Comparison of ENCODE assay signal across 10 cellular contexts in genomic region chr17:34235389-34236028, GRCh38. TPM values are rescaled to one million over a fixed set of nuclear protein-coding genes. Genes with fewer than 3 reads are reported as not detected.
DNase-seq lines count a peak whose midpoint lies in the region; ATAC-seq, FAIRE-seq and TF ChIP-seq lines count a peak whose summit lies in the region.
"Had no signal": no experiment of that assay in that cellular context is flagged by ENCODE, and none has a peak within 500 bp of the region (broad histone marks: within the 10 kb centered on the region; RNA-seq: fewer than 3 reads in every experiment).

No MANE protein-coding gene starts in this region.

- POLR2A ChIA-PET in GM12878 (lab: Charles Lee): no interaction called here

- no peak for TF ChIP-seq RAD21 in GM12878 (IDR thresholded peaks at IDR 0.05; ENCODE audit: insufficient read depth, low read depth, low read length)

- H3K27me3 ChIP-seq in GM12878 (replicated peaks in 1 of 2; ENCODE audit: control insufficient read depth in 2 of 2, insufficient read depth in 2 of 2, low read length in 1 of 2) (no peaks in the 10 kb centered on the region), sigmoid colon (no peaks in the 10 kb centered on the region)

- H2AFZ ChIP-seq in GM12878 (ENCODE audit: control insufficient read depth, low read depth, low read length): no peak overlapping the region

- CTCF ChIA-PET in GM12878 (lab: Yijun Ruan, JAX): interaction anchor here (1.0 to 1.6 kb wide), 2 partner anchors 34 to 126 kb away, joined by 3 to 10 read pairs; no protein-coding TSS in a partner anchor

- no peaks in the 10 kb centered on the region for H3K4me1 Mint-ChIP-seq in natural killer cell

- H3K4me3 ChIP-seq in GM12878 (no peak overlapping the region), sigmoid colon (no peak overlapping the region)

- peak; percentile 23; the same call in 1 of the 3 replicates for ATAC-seq in GM12878
- no peak for ATAC-seq in natural killer cell
- ATAC-seq in HG03045 (IDR thresholded peaks at IDR 0.05; ENCODE audit: unreplicated experiment): no peak

- H3K27me3 Mint-ChIP-seq in natural killer cell (ENCODE audit: low read depth in 2 of 2): peaks cover 7 to 9% of the 10 kb centered on the region in 2 donors

- RAD21 ChIA-PET in GM12878 (lab: Charles Lee; ENCODE audit: unreplicated experiment): no interaction called here

- intact Hi-C loops in GM12878 (cut with micrococcal nuclease; ENCODE audit: unreplicated experiment): no loop called here
- intact Hi-C loops in sigmoid colon (cut with DNase I): no loop called here
- intact Hi-C loops in natural killer cell (cut with micrococcal nuclease): no loop called here

- FAIRE-seq in GM12878 (lab: Jason Lieb, UNC): no peak
- no peak for FAIRE-seq in HTR-8/SVneo (lab: Jason Lieb, UNC)

- no peaks in the 10 kb centered on the region for H3K36me3 ChIP-seq in GM12878 (ENCODE audit: control insufficient read depth in 2 of 2, insufficient read depth in 2 of 2, low read length in 1 of 2)
- no peaks in the 10 kb centered on the region for H3K36me3 ChIP-seq in sigmoid colon

- no peak for TF ChIP-seq EP300 in GM12878 (IDR thresholded peaks at IDR 0.05; ENCODE audit: borderline replicate concordance in 1 of 2, control insufficient read depth in 1 of 2, low read depth in 2 of 2, low read length in 2 of 2)
- no peak for TF ChIP-seq EP300 in sigmoid colon (IDR thresholded peaks at IDR 0.05)

- H3K4me2 ChIP-seq in GM12878 (ENCODE audit: control insufficient read depth, insufficient read depth): no peak overlapping the region

- H4K20me1 ChIP-seq in GM12878 (ENCODE audit: control insufficient read depth, insufficient read depth): no peaks in the 10 kb centered on the region

- WGBS in GM12878 (ENCODE audit: insufficient coverage, insufficient replicate concordance, low lambda C conversion rate, missing lambda C conversion rate): 47% methylated on average over 6 of the region's 6 CpGs
- 22 to 40% methylated on average over 6 of the region's 6 CpGs for WGBS in sigmoid colon, 2 donors

- H3K27ac ChIP-seq in GM12878 (ENCODE audit: control insufficient read depth, insufficient read depth) (no peak overlapping the region), sigmoid colon (peak overlapping the region; percentile 44 to 74 (median 62))

- no peak for TF ChIP-seq CTCF in GM12878 (IDR thresholded peaks at IDR 0.05 in 2 of 3, conservative IDR thresholded peaks at IDR 0.05 in 1 of 3; ENCODE audit: control insufficient read depth in 2 of 3, extremely low read depth in 1 of 3, insufficient read depth in 1 of 3, low read depth in 3 of 3, low read length in 3 of 3)
- TF ChIP-seq CTCF in sigmoid colon (IDR thresholded peaks at IDR 0.05): no peak
- no peak for TF ChIP-seq CTCF in natural killer cell (IDR thresholded peaks at IDR 0.05)

- peak; percentile 22 for DNase-seq in GM03348 (ENCODE audit: low spot score)
- no peak for DNase-seq in GM12878 (ENCODE audit: low read depth, low spot score)
- DNase-seq in kidney tubule cell (ENCODE audit: low spot score): peak; percentile 83
- peak; percentile 87 for DNase-seq in sigmoid colon
- DNase-seq in natural killer cell: no peak
- no peak for DNase-seq in NCI-H2171 (lab: John Stamatoyannopoulos, UW)
- DNase-seq in HTR-8/SVneo (ENCODE audit: insufficient read length, low spot score): no peak
- DNase-seq: NCI-H2107 had no signal

- H3K9me3 Mint-ChIP-seq in natural killer cell: no peaks in the 10 kb centered on the region
- H3K9me3 Mint-ChIP-seq: stimulated activated naive CD8-positive, alpha-beta T cell treated with anti-CD3 and anti-CD28 coated beads, Interleukin-15, Interleukin-2, amounts not matched to agents 100 ng/mL and 50 ng/mL, for 24 hours had no signal

- SMC1A ChIA-PET in GM12878 (lab: Charles Lee; ENCODE audit: uncharacterized antibody, unreplicated experiment): no interaction called here

- no peak overlapping the region for H3K4me3 Mint-ChIP-seq in natural killer cell
- H3K4me3 Mint-ChIP-seq: stimulated activated naive CD8-positive, alpha-beta T cell treated with anti-CD3 and anti-CD28 coated beads, Interleukin-15, Interleukin-2, amounts not matched to agents 100 ng/mL and 50 ng/mL, for 24 hours had no signal

- no TSS peak for BruUV-seq in GM12878 (replicated peaks; lab: Mats Ljungman, UMichigan)

- H3K27ac Mint-ChIP-seq in natural killer cell: no peak overlapping the region
- H3K27ac Mint-ChIP-seq: stimulated activated naive CD8-positive, alpha-beta T cell treated with anti-CD3 and anti-CD28 coated beads, Interleukin-15, Interleukin-2, amounts not matched to agents 100 ng/mL and 50 ng/mL, for 24 hours had no signal

- H3K9me3 ChIP-seq in GM12878 (replicated peaks; ENCODE audit: control insufficient read depth, insufficient read depth, low read length) (no peaks in the 10 kb centered on the region), sigmoid colon (no peaks in the 10 kb centered on the region)

- no peaks in the 10 kb centered on the region for H3K4me1 ChIP-seq in GM12878 (ENCODE audit: control insufficient read depth, insufficient read depth, low read length)
- H3K4me1 ChIP-seq in sigmoid colon: peaks cover 0 to 62% (median 49%) of the 10 kb centered on the region in 4 donors

- in situ Hi-C loops in GM12878 (cut with MboI): no loop called here

- no peak for TF ChIP-seq POLR2A in GM12878 (IDR thresholded peaks at IDR 0.05; ENCODE audit: low read depth, low read length)
- no peak for TF ChIP-seq POLR2A in sigmoid colon (IDR thresholded peaks at IDR 0.05)

- no peak overlapping the region for H3K9ac ChIP-seq in GM12878 (ENCODE audit: control insufficient read depth, insufficient read depth, low read length)

- H3K79me2 ChIP-seq in GM12878 (ENCODE audit: control insufficient read depth, insufficient read depth, low read length): no peaks in the 10 kb centered on the region

- H3K36me3 Mint-ChIP-seq in natural killer cell: no peaks in the 10 kb centered on the region

RNA-seq across cellular contexts. Expression of gene CCL2, which starts 19.6 kb away (rescaled TPM):
- total RNA-seq in GM12878 (2013; cell fraction: nucleolus; rRNA removed): not detected in 2 replicates
- total RNA-seq in GM12878 (2014; rRNA removed) (not detected in 2 replicates), GM12878 (2014; rRNA removed; fragmentation: Illumina TruSeq; extraction: Trizol) (not detected in 2 replicates), GM12878 (2021) (not detected in 2 replicates), sigmoid colon (100 to 1,000 TPM in 1 of 4 donors, 10 to 100 TPM in 3; 27.6 to 862 (median 38.6) TPM), natural killer cell (not detected)
- polyA plus RNA-seq in GM12878 (2011; ENCODE audit: low read depth): not detected
- polyA plus RNA-seq in GM12878 (2011; rRNA removed) (0.13 and 0.16 TPM in 2 replicates), GM12878 (2014; fragmentation: Illumina TruSeq; extraction: Trizol) (not detected in 2 replicates), GM12878 (2014; fragmentation: Nextera tagmentation; extraction: Ambion mirVana) (not detected), GM12878 (2014; rRNA removed) (not detected in 2 replicates), GM12878 (2016; fragmentation: Nextera tagmentation; extraction: Ambion mirVana) (under 1 TPM in 1 of 2 experiments, not detected in 1; 0.18 TPM), sigmoid colon (10 to 100 TPM; 24.3 to 50.5 (median 37.6) TPM)
- not detected in 2 replicates for polyA plus RNA-seq in GM12878 (2011; cell fraction: cytosol; rRNA removed)
- not detected in 2 replicates for polyA plus RNA-seq in GM12878 (2011; cell fraction: nucleus; rRNA removed)
- polyA plus RNA-seq in GM12878 (2012): not detected in 2 replicates
- not detected in 2 replicates for polyA minus RNA-seq in GM12878 (2011; rRNA and poly(A)+ RNA removed)
- polyA minus RNA-seq in GM12878 (2011; cell fraction: cytosol; rRNA and poly(A)+ RNA removed): not detected in 2 replicates
- not detected in 2 replicates for polyA minus RNA-seq in GM12878 (2011; cell fraction: nucleus; rRNA and poly(A)+ RNA removed)

RNA-seq across cellular contexts. Expression of gene CCL7, which starts 34.5 kb away (rescaled TPM):
- not detected in 2 replicates for total RNA-seq in GM12878 (2013; cell fraction: nucleolus; rRNA removed)
- total RNA-seq in GM12878 (2014; rRNA removed) (not detected in 2 replicates), GM12878 (2014; rRNA removed; fragmentation: Illumina TruSeq; extraction: Trizol) (not detected in 2 replicates), GM12878 (2021) (not detected in 2 replicates), sigmoid colon (not detected), natural killer cell (not detected)
- polyA plus RNA-seq in GM12878 (2011; ENCODE audit: low read depth): not detected
- polyA plus RNA-seq in GM12878 (2011; rRNA removed) (not detected in 2 replicates), GM12878 (2014; fragmentation: Illumina TruSeq; extraction: Trizol) (not detected in 2 replicates), GM12878 (2014; fragmentation: Nextera tagmentation; extraction: Ambion mirVana) (not detected), GM12878 (2014; rRNA removed) (not detected in 2 replicates), GM12878 (2016; fragmentation: Nextera tagmentation; extraction: Ambion mirVana) (not detected), sigmoid colon (under 1 TPM in 1 of 3 donors, not detected in 2; 0.13 TPM)
- polyA plus RNA-seq in GM12878 (2011; cell fraction: cytosol; rRNA removed): not detected in 2 replicates
- not detected in 2 replicates for polyA plus RNA-seq in GM12878 (2011; cell fraction: nucleus; rRNA removed)
- polyA plus RNA-seq in GM12878 (2012): not detected in 2 replicates
- polyA minus RNA-seq in GM12878 (2011; rRNA and poly(A)+ RNA removed): not detected in 2 replicates
- polyA minus RNA-seq in GM12878 (2011; cell fraction: cytosol; rRNA and poly(A)+ RNA removed): not detected in 2 replicates
- not detected in 2 replicates for polyA minus RNA-seq in GM12878 (2011; cell fraction: nucleus; rRNA and poly(A)+ RNA removed)

RNA-seq across cellular contexts. Expression of gene CCL11, which starts 50.0 kb away (rescaled TPM):
- not detected in 2 replicates for total RNA-seq in GM12878 (2013; cell fraction: nucleolus; rRNA removed)
- not detected in 2 replicates for total RNA-seq in GM12878 (2014; rRNA removed)
- total RNA-seq in GM12878 (2014; rRNA removed; fragmentation: Illumina TruSeq; extraction: Trizol): not detected in 2 replicates
- total RNA-seq in GM12878 (2021): not detected in 2 replicates
- not detected for polyA plus RNA-seq in GM12878 (2011; ENCODE audit: low read depth)
- polyA plus RNA-seq in GM12878 (2011; rRNA removed): not detected in 2 replicates
- not detected in 2 replicates for polyA plus RNA-seq in GM12878 (2011; cell fraction: cytosol; rRNA removed)
- polyA plus RNA-seq in GM12878 (2011; cell fraction: nucleus; rRNA removed): not detected in 2 replicates
- polyA plus RNA-seq in GM12878 (2012): not detected in 2 replicates
- not detected in 2 replicates for polyA plus RNA-seq in GM12878 (2014; fragmentation: Illumina TruSeq; extraction: Trizol)
- polyA plus RNA-seq in GM12878 (2014; fragmentation: Nextera tagmentation; extraction: Ambion mirVana): not detected
- not detected in 2 replicates for polyA plus RNA-seq in GM12878 (2014; rRNA removed)
- not detected for polyA plus RNA-seq in GM12878 (2016; fragmentation: Nextera tagmentation; extraction: Ambion mirVana)
- not detected in 2 replicates for polyA minus RNA-seq in GM12878 (2011; rRNA and poly(A)+ RNA removed)
- polyA minus RNA-seq in GM12878 (2011; cell fraction: cytosol; rRNA and poly(A)+ RNA removed): not detected in 2 replicates
- polyA minus RNA-seq in GM12878 (2011; cell fraction: nucleus; rRNA and poly(A)+ RNA removed): not detected in 2 replicates
- 10 to 100 TPM in 3 of 4 donors, 1 to 10 TPM in 1; 9.9 to 62.6 (median 46.0) TPM for total RNA-seq in sigmoid colon
- polyA plus RNA-seq in sigmoid colon: 10 to 100 TPM in 1 of 3 donors, 1 to 10 TPM in 2; 3.0 to 24.6 (median 5.6) TPM
- total RNA-seq in natural killer cell: not detected

Comparison
In these comparisons a context has a peak if more than half of its experiments do, and no peak if none do; other contexts are left out.
1. DNase-seq: peak in GM03348 (single experiment), kidney tubule cell (single experiment) and sigmoid colon (single experiment); none in GM12878 (single experiment), natural killer cell (single experiment), NCI-H2171 (single experiment) and HTR-8/SVneo (single experiment).
2. RNA of gene CCL2, which starts 19.6 kb away (total RNA-seq): 27.6 to 862 TPM in sigmoid colon; not detected in GM12878 and not detected in natural killer cell; every median in the first group is over 10 times any median in the second.
3. RNA of gene CCL11, which starts 50.0 kb away (total RNA-seq): 9.9 to 62.6 TPM in sigmoid colon; not detected in GM12878 and not detected in natural killer cell; every median in the first group is over 10 times any median in the second.